Comparison of ENCODE assay signal across 1 cellular context in the genomic region with DNA sequence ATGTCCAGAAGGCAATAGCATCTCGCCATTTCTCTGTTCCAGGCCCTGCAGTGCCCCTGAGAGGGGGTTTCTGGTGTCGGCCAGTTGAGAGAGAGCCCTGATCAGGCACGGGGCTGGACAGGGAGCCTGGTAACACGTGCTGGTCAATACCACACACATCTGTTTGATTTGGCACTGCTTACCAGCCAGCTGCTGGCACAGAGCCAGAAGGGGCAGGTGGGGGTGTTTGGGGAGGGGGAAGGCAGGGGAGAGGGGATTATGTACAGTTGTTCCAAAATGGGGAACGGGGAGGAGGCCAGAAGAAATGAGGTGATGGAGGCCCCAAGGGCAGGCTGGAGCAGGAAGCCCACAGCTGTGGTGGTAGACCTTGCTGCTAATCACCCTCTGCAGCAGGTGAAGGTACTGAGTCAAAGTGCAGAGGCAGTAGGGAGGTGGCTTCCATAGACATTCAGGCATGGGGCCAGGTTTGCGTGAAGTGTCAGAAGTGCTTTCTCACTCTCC.
A peak's percentile ranks its signal among the peaks of the same experiment; 100 is the strongest.
TF ChIP-seq lines count a peak whose summit lies in the region.

No MANE protein-coding gene starts in this region.

TF ChIP-seq in HepG2, 621 proteins besides CTCF, POLR2A, EP300 and RAD21 (continued from another document and continues in another):
- TF ChIP-seq, protein P1, sequence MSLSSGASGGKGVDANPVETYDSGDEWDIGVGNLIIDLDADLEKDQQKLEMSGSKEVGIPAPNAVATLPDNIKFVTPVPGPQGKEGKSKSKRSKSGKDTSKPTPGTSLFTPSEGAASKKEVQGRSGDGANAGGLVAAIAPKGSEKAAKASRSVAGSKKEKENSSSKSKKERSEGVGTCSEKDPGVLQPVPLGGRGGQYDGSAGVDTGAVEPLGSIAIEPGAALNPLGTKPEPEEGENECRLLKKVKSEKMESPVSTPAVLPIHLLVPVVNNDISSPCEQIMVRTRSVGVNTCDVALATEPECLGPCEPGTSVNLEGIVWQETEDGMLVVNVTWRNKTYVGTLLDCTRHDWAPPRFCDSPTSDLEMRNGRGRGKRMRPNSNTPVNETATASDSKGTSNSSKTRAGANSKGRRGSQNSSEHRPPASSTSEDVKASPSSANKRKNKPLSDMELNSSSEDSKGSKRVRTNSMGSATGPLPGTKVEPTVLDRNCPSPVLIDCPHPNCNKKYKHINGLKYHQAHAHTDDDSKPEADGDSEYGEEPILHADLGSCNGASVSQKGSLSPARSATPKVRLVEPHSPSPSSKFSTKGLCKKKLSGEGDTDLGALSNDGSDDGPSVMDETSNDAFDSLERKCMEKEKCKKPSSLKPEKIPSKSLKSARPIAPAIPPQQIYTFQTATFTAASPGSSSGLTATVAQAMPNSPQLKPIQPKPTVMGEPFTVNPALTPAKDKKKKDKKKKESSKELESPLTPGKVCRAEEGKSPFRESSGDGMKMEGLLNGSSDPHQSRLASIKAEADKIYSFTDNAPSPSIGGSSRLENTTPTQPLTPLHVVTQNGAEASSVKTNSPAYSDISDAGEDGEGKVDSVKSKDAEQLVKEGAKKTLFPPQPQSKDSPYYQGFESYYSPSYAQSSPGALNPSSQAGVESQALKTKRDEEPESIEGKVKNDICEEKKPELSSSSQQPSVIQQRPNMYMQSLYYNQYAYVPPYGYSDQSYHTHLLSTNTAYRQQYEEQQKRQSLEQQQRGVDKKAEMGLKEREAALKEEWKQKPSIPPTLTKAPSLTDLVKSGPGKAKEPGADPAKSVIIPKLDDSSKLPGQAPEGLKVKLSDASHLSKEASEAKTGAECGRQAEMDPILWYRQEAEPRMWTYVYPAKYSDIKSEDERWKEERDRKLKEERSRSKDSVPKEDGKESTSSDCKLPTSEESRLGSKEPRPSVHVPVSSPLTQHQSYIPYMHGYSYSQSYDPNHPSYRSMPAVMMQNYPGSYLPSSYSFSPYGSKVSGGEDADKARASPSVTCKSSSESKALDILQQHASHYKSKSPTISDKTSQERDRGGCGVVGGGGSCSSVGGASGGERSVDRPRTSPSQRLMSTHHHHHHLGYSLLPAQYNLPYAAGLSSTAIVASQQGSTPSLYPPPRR (CRISPR knock-in tag; IDR thresholded peaks at IDR 0.05; ENCODE audit: borderline replicate concordance), result peak; percentile 59; the same call in 1 of the 2 replicates
- TF ChIP-seq HNF4G (IDR thresholded peaks at IDR 0.05; ENCODE audit: borderline replicate concordance, low read depth, low read length), result 0 out of 2 replicates have a peak, but pooled peaks have one; percentile 33
- TF ChIP-seq HNF4G (CRISPR knock-in tag; IDR thresholded peaks at IDR 0.05; ENCODE audit: borderline replicate concordance, low read depth), result no peak
- no peak for TF ChIP-seq ZNF205 (CRISPR knock-in tag; IDR thresholded peaks at IDR 0.05)
- TF ChIP-seq FIP1L1 (IDR thresholded peaks at IDR 0.05; ENCODE audit: borderline replicate concordance, insufficient read depth, low read depth, low read length), result no peak
- TF ChIP-seq, protein P2, sequence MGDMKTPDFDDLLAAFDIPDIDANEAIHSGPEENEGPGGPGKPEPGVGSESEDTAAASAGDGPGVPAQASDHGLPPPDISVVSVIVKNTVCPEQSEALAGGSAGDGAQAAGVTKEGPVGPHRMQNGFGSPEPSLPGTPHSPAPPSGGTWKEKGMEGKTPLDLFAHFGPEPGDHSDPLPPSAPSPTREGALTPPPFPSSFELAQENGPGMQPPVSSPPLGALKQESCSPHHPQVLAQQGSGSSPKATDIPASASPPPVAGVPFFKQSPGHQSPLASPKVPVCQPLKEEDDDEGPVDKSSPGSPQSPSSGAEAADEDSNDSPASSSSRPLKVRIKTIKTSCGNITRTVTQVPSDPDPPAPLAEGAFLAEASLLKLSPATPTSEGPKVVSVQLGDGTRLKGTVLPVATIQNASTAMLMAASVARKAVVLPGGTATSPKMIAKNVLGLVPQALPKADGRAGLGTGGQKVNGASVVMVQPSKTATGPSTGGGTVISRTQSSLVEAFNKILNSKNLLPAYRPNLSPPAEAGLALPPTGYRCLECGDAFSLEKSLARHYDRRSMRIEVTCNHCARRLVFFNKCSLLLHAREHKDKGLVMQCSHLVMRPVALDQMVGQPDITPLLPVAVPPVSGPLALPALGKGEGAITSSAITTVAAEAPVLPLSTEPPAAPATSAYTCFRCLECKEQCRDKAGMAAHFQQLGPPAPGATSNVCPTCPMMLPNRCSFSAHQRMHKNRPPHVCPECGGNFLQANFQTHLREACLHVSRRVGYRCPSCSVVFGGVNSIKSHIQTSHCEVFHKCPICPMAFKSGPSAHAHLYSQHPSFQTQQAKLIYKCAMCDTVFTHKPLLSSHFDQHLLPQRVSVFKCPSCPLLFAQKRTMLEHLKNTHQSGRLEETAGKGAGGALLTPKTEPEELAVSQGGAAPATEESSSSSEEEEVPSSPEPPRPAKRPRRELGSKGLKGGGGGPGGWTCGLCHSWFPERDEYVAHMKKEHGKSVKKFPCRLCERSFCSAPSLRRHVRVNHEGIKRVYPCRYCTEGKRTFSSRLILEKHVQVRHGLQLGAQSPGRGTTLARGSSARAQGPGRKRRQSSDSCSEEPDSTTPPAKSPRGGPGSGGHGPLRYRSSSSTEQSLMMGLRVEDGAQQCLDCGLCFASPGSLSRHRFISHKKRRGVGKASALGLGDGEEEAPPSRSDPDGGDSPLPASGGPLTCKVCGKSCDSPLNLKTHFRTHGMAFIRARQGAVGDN (CRISPR knock-in tag; IDR thresholded peaks at IDR 0.05), result peak; percentile 81
- TF ChIP-seq TOPORS (CRISPR knock-in tag; IDR thresholded peaks at IDR 0.05), result 0 out of 2 replicates have a peak, but pooled peaks have one; percentile 40
- TF ChIP-seq BCL6 (CRISPR knock-in tag; IDR thresholded peaks at IDR 0.05), result peak; percentile 65
- TF ChIP-seq, protein P3, sequence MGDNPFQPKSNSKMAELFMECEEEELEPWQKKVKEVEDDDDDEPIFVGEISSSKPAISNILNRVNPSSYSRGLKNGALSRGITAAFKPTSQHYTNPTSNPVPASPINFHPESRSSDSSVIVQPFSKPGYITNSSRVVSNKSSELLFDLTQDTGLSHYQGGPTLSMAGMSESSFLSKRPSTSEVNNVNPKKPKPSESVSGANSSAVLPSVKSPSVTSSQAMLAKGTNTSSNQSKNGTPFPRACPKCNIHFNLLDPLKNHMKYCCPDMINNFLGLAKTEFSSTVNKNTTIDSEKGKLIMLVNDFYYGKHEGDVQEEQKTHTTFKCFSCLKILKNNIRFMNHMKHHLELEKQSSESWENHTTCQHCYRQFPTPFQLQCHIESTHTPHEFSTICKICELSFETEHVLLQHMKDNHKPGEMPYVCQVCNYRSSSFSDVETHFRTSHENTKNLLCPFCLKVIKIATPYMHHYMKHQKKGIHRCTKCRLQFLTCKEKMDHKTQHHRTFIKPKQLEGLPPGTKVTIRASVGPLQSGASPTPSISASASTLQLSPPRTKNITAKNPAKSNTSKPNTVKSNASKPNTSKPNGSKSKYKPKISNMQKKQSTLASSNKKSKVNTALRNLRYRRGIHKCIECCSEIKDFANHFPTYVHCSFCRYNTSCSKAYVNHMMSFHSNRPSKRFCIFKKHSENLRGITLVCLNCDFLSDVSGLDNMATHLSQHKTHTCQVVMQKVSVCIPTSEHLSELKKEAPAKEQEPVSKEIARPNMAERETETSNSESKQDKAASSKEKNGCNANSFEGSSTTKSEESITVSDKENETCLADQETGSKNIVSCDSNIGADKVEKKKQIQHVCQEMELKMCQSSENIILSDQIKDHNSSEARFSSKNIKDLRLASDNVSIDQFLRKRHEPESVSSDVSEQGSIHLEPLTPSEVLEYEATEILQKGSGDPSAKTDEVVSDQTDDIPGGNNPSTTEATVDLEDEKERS (CRISPR knock-in tag; IDR thresholded peaks at IDR 0.05), result no peak
- TF ChIP-seq ATM (IDR thresholded peaks at IDR 0.05; ENCODE audit: borderline replicate concordance), result no peak
- no peak for TF ChIP-seq NCOR1 (IDR thresholded peaks at IDR 0.05; ENCODE audit: borderline replicate concordance, low read length)
- TF ChIP-seq, protein P4, sequence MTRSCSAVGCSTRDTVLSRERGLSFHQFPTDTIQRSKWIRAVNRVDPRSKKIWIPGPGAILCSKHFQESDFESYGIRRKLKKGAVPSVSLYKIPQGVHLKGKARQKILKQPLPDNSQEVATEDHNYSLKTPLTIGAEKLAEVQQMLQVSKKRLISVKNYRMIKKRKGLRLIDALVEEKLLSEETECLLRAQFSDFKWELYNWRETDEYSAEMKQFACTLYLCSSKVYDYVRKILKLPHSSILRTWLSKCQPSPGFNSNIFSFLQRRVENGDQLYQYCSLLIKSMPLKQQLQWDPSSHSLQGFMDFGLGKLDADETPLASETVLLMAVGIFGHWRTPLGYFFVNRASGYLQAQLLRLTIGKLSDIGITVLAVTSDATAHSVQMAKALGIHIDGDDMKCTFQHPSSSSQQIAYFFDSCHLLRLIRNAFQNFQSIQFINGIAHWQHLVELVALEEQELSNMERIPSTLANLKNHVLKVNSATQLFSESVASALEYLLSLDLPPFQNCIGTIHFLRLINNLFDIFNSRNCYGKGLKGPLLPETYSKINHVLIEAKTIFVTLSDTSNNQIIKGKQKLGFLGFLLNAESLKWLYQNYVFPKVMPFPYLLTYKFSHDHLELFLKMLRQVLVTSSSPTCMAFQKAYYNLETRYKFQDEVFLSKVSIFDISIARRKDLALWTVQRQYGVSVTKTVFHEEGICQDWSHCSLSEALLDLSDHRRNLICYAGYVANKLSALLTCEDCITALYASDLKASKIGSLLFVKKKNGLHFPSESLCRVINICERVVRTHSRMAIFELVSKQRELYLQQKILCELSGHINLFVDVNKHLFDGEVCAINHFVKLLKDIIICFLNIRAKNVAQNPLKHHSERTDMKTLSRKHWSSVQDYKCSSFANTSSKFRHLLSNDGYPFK (CRISPR knock-in tag; IDR thresholded peaks at IDR 0.05; ENCODE audit: borderline replicate concordance), result no peak
- TF ChIP-seq HDAC2 (CRISPR knock-in tag; IDR thresholded peaks at IDR 0.05), result peak; percentile 19
- no peak for TF ChIP-seq ZNF883 (CRISPR knock-in tag; IDR thresholded peaks at IDR 0.05; ENCODE audit: not compliant biosample characterization)
- no peak for TF ChIP-seq ZNF468 (CRISPR knock-in tag; IDR thresholded peaks at IDR 0.05)
- no peak for TF ChIP-seq MED13 (CRISPR knock-in tag; IDR thresholded peaks at IDR 0.05)
- TF ChIP-seq, protein P5, sequence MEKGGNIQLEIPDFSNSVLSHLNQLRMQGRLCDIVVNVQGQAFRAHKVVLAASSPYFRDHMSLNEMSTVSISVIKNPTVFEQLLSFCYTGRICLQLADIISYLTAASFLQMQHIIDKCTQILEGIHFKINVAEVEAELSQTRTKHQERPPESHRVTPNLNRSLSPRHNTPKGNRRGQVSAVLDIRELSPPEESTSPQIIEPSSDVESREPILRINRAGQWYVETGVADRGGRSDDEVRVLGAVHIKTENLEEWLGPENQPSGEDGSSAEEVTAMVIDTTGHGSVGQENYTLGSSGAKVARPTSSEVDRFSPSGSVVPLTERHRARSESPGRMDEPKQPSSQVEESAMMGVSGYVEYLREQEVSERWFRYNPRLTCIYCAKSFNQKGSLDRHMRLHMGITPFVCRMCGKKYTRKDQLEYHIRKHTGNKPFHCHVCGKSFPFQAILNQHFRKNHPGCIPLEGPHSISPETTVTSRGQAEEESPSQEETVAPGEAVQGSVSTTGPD (CRISPR knock-in tag; IDR thresholded peaks at IDR 0.05), result peak; percentile 93
- TF ChIP-seq, protein P6, sequence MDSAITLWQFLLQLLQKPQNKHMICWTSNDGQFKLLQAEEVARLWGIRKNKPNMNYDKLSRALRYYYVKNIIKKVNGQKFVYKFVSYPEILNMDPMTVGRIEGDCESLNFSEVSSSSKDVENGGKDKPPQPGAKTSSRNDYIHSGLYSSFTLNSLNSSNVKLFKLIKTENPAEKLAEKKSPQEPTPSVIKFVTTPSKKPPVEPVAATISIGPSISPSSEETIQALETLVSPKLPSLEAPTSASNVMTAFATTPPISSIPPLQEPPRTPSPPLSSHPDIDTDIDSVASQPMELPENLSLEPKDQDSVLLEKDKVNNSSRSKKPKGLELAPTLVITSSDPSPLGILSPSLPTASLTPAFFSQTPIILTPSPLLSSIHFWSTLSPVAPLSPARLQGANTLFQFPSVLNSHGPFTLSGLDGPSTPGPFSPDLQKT (CRISPR knock-in tag; IDR thresholded peaks at IDR 0.05; ENCODE audit: borderline replicate concordance), result no peak
- TF ChIP-seq, protein P7, sequence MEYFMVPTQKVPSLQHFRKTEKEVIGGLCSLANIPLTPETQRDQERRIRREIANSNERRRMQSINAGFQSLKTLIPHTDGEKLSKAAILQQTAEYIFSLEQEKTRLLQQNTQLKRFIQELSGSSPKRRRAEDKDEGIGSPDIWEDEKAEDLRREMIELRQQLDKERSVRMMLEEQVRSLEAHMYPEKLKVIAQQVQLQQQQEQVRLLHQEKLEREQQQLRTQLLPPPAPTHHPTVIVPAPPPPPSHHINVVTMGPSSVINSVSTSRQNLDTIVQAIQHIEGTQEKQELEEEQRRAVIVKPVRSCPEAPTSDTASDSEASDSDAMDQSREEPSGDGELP (IDR thresholded peaks at IDR 0.05; ENCODE audit: borderline replicate concordance, low read depth), result peak; percentile 73; the same call in 1 of the 2 replicates
- TF ChIP-seq FOXO1 (CRISPR knock-in tag; IDR thresholded peaks at IDR 0.05), result 0 out of 2 replicates have a peak, but pooled peaks have one; percentile 14
- no peak for TF ChIP-seq ZNF570 (CRISPR knock-in tag; IDR thresholded peaks at IDR 0.05; ENCODE audit: borderline replicate concordance)
- TF ChIP-seq, protein P8, sequence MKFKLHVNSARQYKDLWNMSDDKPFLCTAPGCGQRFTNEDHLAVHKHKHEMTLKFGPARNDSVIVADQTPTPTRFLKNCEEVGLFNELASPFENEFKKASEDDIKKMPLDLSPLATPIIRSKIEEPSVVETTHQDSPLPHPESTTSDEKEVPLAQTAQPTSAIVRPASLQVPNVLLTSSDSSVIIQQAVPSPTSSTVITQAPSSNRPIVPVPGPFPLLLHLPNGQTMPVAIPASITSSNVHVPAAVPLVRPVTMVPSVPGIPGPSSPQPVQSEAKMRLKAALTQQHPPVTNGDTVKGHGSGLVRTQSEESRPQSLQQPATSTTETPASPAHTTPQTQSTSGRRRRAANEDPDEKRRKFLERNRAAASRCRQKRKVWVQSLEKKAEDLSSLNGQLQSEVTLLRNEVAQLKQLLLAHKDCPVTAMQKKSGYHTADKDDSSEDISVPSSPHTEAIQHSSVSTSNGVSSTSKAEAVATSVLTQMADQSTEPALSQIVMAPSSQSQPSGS (CRISPR knock-in tag; IDR thresholded peaks at IDR 0.05), result 0 out of 2 replicates have a peak, but pooled peaks have one; percentile 27
- TF ChIP-seq MYC (CRISPR knock-in tag; IDR thresholded peaks at IDR 0.05; ENCODE audit: borderline replicate concordance), result peak; percentile 78; the same call in 1 of the 2 replicates
- TF ChIP-seq KAT7 (CRISPR knock-in tag; IDR thresholded peaks at IDR 0.05; ENCODE audit: borderline replicate concordance), result 0 out of 2 replicates have a peak, but pooled peaks have one; percentile 15
- TF ChIP-seq STAG1 (CRISPR knock-in tag; IDR thresholded peaks at IDR 0.05), result peak; percentile 30
- no peak for TF ChIP-seq POLR2AphosphoS2 (IDR thresholded peaks at IDR 0.05; ENCODE audit: low read depth, low read length)
- TF ChIP-seq MED1 (CRISPR knock-in tag; IDR thresholded peaks at IDR 0.05), result peak; percentile 50; the same call in 1 of the 2 replicates
- TF ChIP-seq ZNF34 (CRISPR knock-in tag; IDR thresholded peaks at IDR 0.05; ENCODE audit: borderline replicate concordance), result no peak
- TF ChIP-seq, protein P9, sequence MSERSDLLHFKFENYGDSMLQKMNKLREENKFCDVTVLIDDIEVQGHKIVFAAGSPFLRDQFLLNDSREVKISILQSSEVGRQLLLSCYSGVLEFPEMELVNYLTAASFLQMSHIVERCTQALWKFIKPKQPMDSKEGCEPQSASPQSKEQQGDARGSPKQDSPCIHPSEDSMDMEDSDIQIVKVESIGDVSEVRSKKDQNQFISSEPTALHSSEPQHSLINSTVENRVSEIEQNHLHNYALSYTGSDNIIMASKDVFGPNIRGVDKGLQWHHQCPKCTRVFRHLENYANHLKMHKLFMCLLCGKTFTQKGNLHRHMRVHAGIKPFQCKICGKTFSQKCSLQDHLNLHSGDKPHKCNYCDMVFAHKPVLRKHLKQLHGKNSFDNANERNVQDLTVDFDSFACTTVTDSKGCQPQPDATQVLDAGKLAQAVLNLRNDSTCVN (CRISPR knock-in tag; IDR thresholded peaks at IDR 0.05; ENCODE audit: borderline replicate concordance), result no peak
- no peak for TF ChIP-seq DPF2 (CRISPR knock-in tag; IDR thresholded peaks at IDR 0.05; ENCODE audit: borderline replicate concordance, low read depth)
- TF ChIP-seq KLF15 (CRISPR knock-in tag; IDR thresholded peaks at IDR 0.05; ENCODE audit: borderline replicate concordance), result no peak
